Comparison of ENCODE assay signal across 16 cellular contexts in genomic region chr5:157606046-157606445, GRCh38. TPM values are rescaled to one million over a fixed set of nuclear protein-coding genes. Genes with fewer than 3 reads are reported as not detected.
DNase-seq lines count a peak whose midpoint lies in the region; TF ChIP-seq lines count a peak whose summit lies in the region.
"Had no signal": no experiment of that assay in that cellular context is flagged by ENCODE, and none has a peak within 500 bp of the region (broad histone marks: within the 10 kb centered on the region; RNA-seq: fewer than 3 reads in every experiment).

No MANE protein-coding gene starts in this region.

- H3K9ac ChIP-seq in BLaER1 treated with 17β-estradiol and CSF1 and Interleukin-3, amounts not matched to agents 10 nM and 100 nM = no peak overlapping the region; a peak in 1 of 22 replicates

- TF ChIP-seq CTCF in AG10803 (conservative IDR thresholded peaks at IDR 0.05; ENCODE audit: low read length) (no peak), fibroblast of mammary gland (conservative IDR thresholded peaks at IDR 0.05; ENCODE audit: control insufficient read depth, insufficient read depth, low read depth, low read length) (no peak)

- DNase-seq in AG10803 (ENCODE audit: low read depth) (peak; percentile 22), RPMI7951 (ENCODE audit: low read depth) (peak; percentile 57), fibroblast of mammary gland (ENCODE audit: low read depth) (peak; percentile 75), SJCRH30 (no peak)
- DNase-seq in stimulated activated CD4-positive, alpha-beta T cell treated with anti-CD3 and anti-CD28 coated beads, Interleukin-4, amount 100 ng/mL, for 24 hours = no peak
- no peak for DNase-seq in stimulated activated CD8-positive, alpha-beta memory T cell treated with anti-CD3 and anti-CD28 coated beads, Interleukin-4, amount 100 ng/mL, for 48 hours
- DNase-seq: endodermal cell; Karpas-422; lower lobe of right lung; NCI-H1048; NCI-H2081; NCI-H524; stimulated activated naive B cell treated with anti-CD40 and anti-IgM and Interleukin-4, amounts not matched to agents 10 μg/mL and 1 μg/mL and 100 μg/mL, for 72 hours; tibial artery had no signal

- H4K20me1 ChIP-seq in BLaER1 treated with 17β-estradiol and CSF1 and Interleukin-3, amounts not matched to agents 10 nM and 100 nM = no peaks in the 10 kb centered on the region

- H3K36me3 ChIP-seq in BLaER1 treated with 17β-estradiol and CSF1 and Interleukin-3, amounts not matched to agents 10 nM and 100 nM = 0 out of 22 replicates have a peak, but pooled peaks cover 0 to 11% (median 0%) of the 10 kb centered on the region in 11 experiments
- no peaks in the 10 kb centered on the region for H3K36me3 ChIP-seq in SJCRH30
- H3K36me3 ChIP-seq: lower lobe of right lung, tibial artery had no signal

- H3K4me3 ChIP-seq in AG10803 (ENCODE audit: low read length) = no peak overlapping the region
- H3K4me3 ChIP-seq in BLaER1 treated with 17β-estradiol and CSF1 and Interleukin-3, amounts not matched to agents 10 nM and 100 nM = no peak overlapping the region
- H3K4me3 ChIP-seq in fibroblast of mammary gland (ENCODE audit: control insufficient read depth, low read depth, low read length) = no peak overlapping the region
- H3K4me3 ChIP-seq in SJCRH30 = no peak overlapping the region
- H3K4me3 ChIP-seq: lower lobe of right lung, tibial artery had no signal

- peak overlapping the region in 7 of 11 experiments; percentile 0 to 92 (median 87); a peak in 11 of 22 replicates for H3K27ac ChIP-seq in BLaER1 treated with 17β-estradiol and CSF1 and Interleukin-3, amounts not matched to agents 10 nM and 100 nM
- H3K27ac ChIP-seq in SJCRH30 = no peak overlapping the region
- H3K27ac ChIP-seq: lower lobe of right lung, tibial artery had no signal

- no peaks in the 10 kb centered on the region for H3K27me3 ChIP-seq in BLaER1 treated with 17β-estradiol and CSF1 and Interleukin-3, amounts not matched to agents 10 nM and 100 nM
- H3K27me3 ChIP-seq in SJCRH30 = no peaks in the 10 kb centered on the region
- H3K27me3 ChIP-seq: tibial artery had no signal

- H3K4me2 ChIP-seq in BLaER1 treated with 17β-estradiol and CSF1 and Interleukin-3, amounts not matched to agents 10 nM and 100 nM = peak overlapping the region in 10 of 11 experiments; percentile 1 to 92 (median 44); a peak in 16 of 22 replicates

- peaks cover 0 to 31% (median 21%) of the 10 kb centered on the region in 11 experiments; a peak in 18 of 22 replicates for H3K9me3 ChIP-seq in BLaER1 treated with 17β-estradiol and CSF1 and Interleukin-3, amounts not matched to agents 10 nM and 100 nM (replicated peaks in 1 of 11)
- H3K9me3 ChIP-seq in SJCRH30 (replicated peaks) = no peaks in the 10 kb centered on the region; the same call in 1 of the 2 replicates
- H3K9me3 ChIP-seq: lower lobe of right lung, tibial artery had no signal

- peaks cover 66 to 87% (median 79%) of the 10 kb centered on the region in 10 experiments for H3K4me1 ChIP-seq in BLaER1 treated with 17β-estradiol and CSF1 and Interleukin-3, amounts not matched to agents 10 nM and 100 nM
- H3K4me1 ChIP-seq in SJCRH30 = peaks cover 19% of the 10 kb centered on the region
- H3K4me1 ChIP-seq: lower lobe of right lung had no signal

RNA-seq across cellular contexts. Expression of gene ADAM19, which starts 30.5 kb away (rescaled TPM):
- total RNA-seq in RPMI7951 (2014; rRNA removed; shearing (Covaris generic)) = 15.6 and 24.2 TPM in 2 replicates
- total RNA-seq in SJCRH30 (2014; rRNA removed; shearing (Covaris generic)) = 45.1 and 50.0 TPM in 2 replicates

RNA-seq across cellular contexts. Expression of gene SOX30, which starts 46.2 kb away (rescaled TPM):
- not detected in 2 replicates for total RNA-seq in RPMI7951 (2014; rRNA removed; shearing (Covaris generic))
- total RNA-seq in SJCRH30 (2014; rRNA removed; shearing (Covaris generic)) = 0.13 TPM in 1 of 2 replicates, not detected in the other
- total RNA-seq: G401, lower lobe of right lung had no signal

Comparison
In these comparisons a context has a peak if more than half of its experiments do, and no peak if none do; other contexts are left out.
1. DNase-seq: peak in AG10803 (single experiment), RPMI7951 (single experiment) and fibroblast of mammary gland (single experiment); none in stimulated activated CD4-positive, alpha-beta T cell treated with anti-CD3 and anti-CD28 coated beads, Interleukin-4, amount 100 ng/mL, for 24 hours (single experiment), stimulated activated CD8-positive, alpha-beta memory T cell treated with anti-CD3 and anti-CD28 coated beads, Interleukin-4, amount 100 ng/mL, for 48 hours (single experiment) and SJCRH30 (0 of 2).